Comparison of ENCODE assay signal across 13 cellular contexts in the genomic region with DNA sequence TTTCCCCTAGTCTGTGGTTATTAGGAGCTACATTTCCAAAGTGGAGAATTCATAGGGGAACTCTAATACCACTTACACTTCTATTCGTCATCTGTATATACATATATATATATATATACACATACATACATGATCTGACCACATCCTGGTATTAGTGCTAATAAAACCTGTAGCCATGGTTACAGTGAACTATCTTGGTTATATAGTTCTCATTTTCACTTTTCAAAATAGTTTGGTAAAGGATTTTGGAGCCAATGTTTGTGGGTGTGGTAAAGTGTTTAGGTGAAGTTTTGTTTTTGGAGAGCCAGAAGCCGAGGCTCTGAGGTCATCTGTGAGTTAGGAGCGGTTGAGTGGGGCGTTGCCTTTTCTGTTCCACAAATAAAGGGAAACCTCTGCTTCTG. TPM values are rescaled to one million over a fixed set of nuclear protein-coding genes. Genes with fewer than 3 reads are reported as not detected.
DNase-seq lines count a peak whose midpoint lies in the region; ATAC-seq and TF ChIP-seq lines count a peak whose summit lies in the region.
"Had no signal": no experiment of that assay in that cellular context is flagged by ENCODE, and none has a peak within 500 bp of the region (broad histone marks: within the 10 kb centered on the region; RNA-seq: fewer than 3 reads in every experiment).

No MANE protein-coding gene starts in this region.

- 89% methylated on average over 4 of the region's 4 CpGs for WGBS in prostate gland

- POLR2A ChIA-PET in CD4-positive, alpha-beta T cell (lab: Charles Lee): interaction anchor here (1.4 to 1.6 kb wide), 2 partner anchors 14 to 16 kb away, joined by 4 to 5 read pairs; no protein-coding TSS in a partner anchor

- no peak overlapping the region for H3K27ac ChIP-seq in CD4-positive, alpha-beta T cell (ENCODE audit: low read depth, low read length)
- no peak overlapping the region for H3K27ac ChIP-seq in prostate gland
- H3K27ac ChIP-seq: epithelial cell of prostate had no signal

- no peak for DNase-seq in CD4-positive, alpha-beta T cell
- DNase-seq in G401 (ENCODE audit: low spot score): no peak
- DNase-seq in prostate gland (ENCODE audit: low spot score): no peak
- no peak for DNase-seq in stimulated activated CD4-positive, alpha-beta T cell treated with anti-CD3 and anti-CD28 coated beads, Interleukin-2, amount 100 ng/mL, for 24 hours
- no peak for DNase-seq in NCI-H226
- DNase-seq: HFFc6; stimulated activated naive B cell treated with anti-CD40 and anti-IgM and Interleukin-4, amounts not matched to agents 10 μg/mL and 1 μg/mL and 100 μg/mL, for 72 hours had no signal

- peaks cover 96% of the 10 kb centered on the region for H3K36me3 Mint-ChIP-seq in CD4-positive, alpha-beta T cell (ENCODE audit: low read depth)

- H3K9me3 ChIP-seq in CD4-positive, alpha-beta T cell (ENCODE audit: control insufficient read depth, low read length): no peaks in the 10 kb centered on the region
- no peaks in the 10 kb centered on the region for H3K9me3 ChIP-seq in prostate gland

- TF ChIP-seq CTCF in CD4-positive, alpha-beta T cell (IDR thresholded peaks at IDR 0.05): no peak
- TF ChIP-seq CTCF in prostate gland (IDR thresholded peaks at IDR 0.05): no peak

- peak; percentile 52 for ATAC-seq in CD4-positive, alpha-beta T cell (ENCODE audit: poor library complexity)
- ATAC-seq in GM19043 (IDR thresholded peaks at IDR 0.05; ENCODE audit: low read depth, unreplicated experiment): peak; percentile 79
- peak; percentile 63 for ATAC-seq in HG02798 (IDR thresholded peaks at IDR 0.05; ENCODE audit: poor library complexity, unreplicated experiment)
- peak; percentile 86 for ATAC-seq in HG03565 (IDR thresholded peaks at IDR 0.05; ENCODE audit: unreplicated experiment)
- ATAC-seq: stimulated activated naive B cell treated with anti-CD40 and anti-IgM and Interleukin-4, amounts not matched to agents 10 μg/mL and 1 μg/mL and 100 μg/mL, for 72 hours had no signal

- no peaks in the 10 kb centered on the region for H3K36me3 ChIP-seq in prostate gland

- H3K27me3 ChIP-seq in CD4-positive, alpha-beta T cell (ENCODE audit: control insufficient read depth, insufficient read depth, low read length): no peaks in the 10 kb centered on the region
- no peaks in the 10 kb centered on the region for H3K27me3 ChIP-seq in prostate gland (replicated peaks; ENCODE audit: insufficient read depth)

- no peaks in the 10 kb centered on the region for H3K4me1 ChIP-seq in prostate gland (replicated peaks)

- no peak overlapping the region for H3K4me3 Mint-ChIP-seq in CD4-positive, alpha-beta T cell
- H3K4me3 Mint-ChIP-seq: HFFc6, neural crest cell, T-cell had no signal

- TF ChIP-seq POLR2A in prostate gland (IDR thresholded peaks at IDR 0.05): no peak

- in situ Hi-C loops in G401 (cut with HindIII; ENCODE audit: low sequenced_read_pairs): no loop called here

- H3K4me1 Mint-ChIP-seq in CD4-positive, alpha-beta T cell (ENCODE audit: low read depth): peaks cover 86% of the 10 kb centered on the region
- H3K4me1 Mint-ChIP-seq: neural crest cell had no signal

- CTCF ChIA-PET in CD4-positive, alpha-beta T cell (lab: Charles Lee): interaction anchor here (1.1 to 1.3 kb wide), 2 partner anchors 20 to 41 kb away, joined by 3 to 4 read pairs; no protein-coding TSS in a partner anchor

- intact Hi-C loops in CD4-positive, alpha-beta T cell (cut with DNase I, micrococcal nuclease): no loop called here
- intact Hi-C loops in prostate gland (cut with DNase I): no loop called here

- H3K27me3 Mint-ChIP-seq in CD4-positive, alpha-beta T cell: no peaks in the 10 kb centered on the region
- H3K27me3 Mint-ChIP-seq: stimulated activated naive B cell treated with anti-CD40 and anti-IgM and Interleukin-4, amounts not matched to agents 10 μg/mL and 1 μg/mL and 100 μg/mL, for 72 hours; T-cell had no signal

- no peaks in the 10 kb centered on the region for H3K9me3 Mint-ChIP-seq in CD4-positive, alpha-beta T cell
- H3K9me3 Mint-ChIP-seq: neural crest cell; stimulated activated naive B cell treated with anti-CD40 and anti-IgM and Interleukin-4, amounts not matched to agents 10 μg/mL and 1 μg/mL and 100 μg/mL, for 72 hours; T-cell had no signal

- no peak overlapping the region for H3K4me3 ChIP-seq in prostate gland

- peak overlapping the region; percentile 72 for H3K27ac Mint-ChIP-seq in CD4-positive, alpha-beta T cell
- H3K27ac Mint-ChIP-seq: HFFc6 had no signal

RNA-seq across cellular contexts. Expression of gene KIAA0040, which starts 17.9 kb away (rescaled TPM):
- total RNA-seq in CD4-positive, alpha-beta T cell: 10 to 100 TPM; 13.5 to 14.5 TPM
- not detected in 2 replicates for total RNA-seq in G401 (2014; rRNA removed; shearing (Covaris generic))
- total RNA-seq in prostate gland: 10 to 100 TPM; 17.4 to 19.1 TPM
- total RNA-seq: HFFc6 had no signal

Comparison
In these comparisons a context has a peak if more than half of its experiments do, and no peak if none do; other contexts are left out.
1. RNA of gene KIAA0040, which starts 17.9 kb away (total RNA-seq): 17.4 to 19.1 TPM in prostate gland and 13.5 to 14.5 TPM in CD4-positive, alpha-beta T cell; not detected in G401; every median in the first group is over 10 times any median in the second.
2. Peak in every context shown above with its lines, with median percentiles within 50 percentile points of each other: ATAC-seq.